24 cellular contexts compared by ENCODE assay signal in the genomic region with DNA sequence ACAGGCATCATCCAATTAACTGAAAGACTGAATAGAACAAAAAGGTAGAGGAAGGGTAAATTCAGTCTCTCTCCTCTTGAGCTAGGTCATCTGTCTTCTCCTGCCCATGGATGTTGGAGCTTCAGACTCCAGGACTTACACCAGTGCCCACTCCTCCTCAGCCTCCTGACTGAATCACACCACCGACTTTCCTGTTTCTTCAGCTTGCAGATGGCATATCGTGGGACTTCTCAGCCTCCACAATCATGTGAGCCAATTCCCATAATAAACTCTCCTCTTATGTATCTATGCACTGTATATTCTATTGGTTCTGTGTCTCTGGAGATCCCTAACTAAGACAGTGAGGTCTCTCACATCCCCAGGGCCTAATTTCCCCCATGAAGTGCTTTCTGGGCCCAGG.
"Had no signal": no experiment of that assay in that cellular context is flagged by ENCODE, and none has a peak within 500 bp of the region (broad histone marks: within the 10 kb centered on the region; RNA-seq: fewer than 3 reads in every experiment).

No MANE protein-coding gene starts in this region.

- H3K4me3 ChIP-seq: colonic mucosa, esophagus muscularis mucosa, gastroesophageal sphincter, heart left ventricle, hepatocyte, lower lobe of right lung, prostate gland, right atrium auricular region, stomach, thoracic aorta, tibial nerve, upper lobe of right lung, uterus had no signal

- H3K27ac Mint-ChIP-seq: natural killer cell treated with Interleukin-12 subunit alpha and Interleukin-12 subunit beta and Interleukin-15 and Interleukin-18, amount 100 ng/mL, for 72 hours; stimulated activated effector memory CD8-positive, alpha-beta T cell treated with anti-CD3 and anti-CD28 coated beads, Interleukin-12 subunit alpha, Interleukin-12 subunit beta, amount 100 ng/mL, for 72 hours had no signal

- H3K4me1 ChIP-seq: colonic mucosa, foreskin keratinocyte, lower lobe of right lung, prostate gland, right atrium auricular region, tibial nerve, upper lobe of right lung, uterus had no signal

- H3K79me2 ChIP-seq: hepatocyte had no signal

- H3K27ac ChIP-seq: colonic mucosa, esophagus muscularis mucosa, foreskin keratinocyte, gastroesophageal sphincter, heart left ventricle, hepatocyte, lower lobe of right lung, prostate gland, right atrium auricular region, stomach, thoracic aorta, tibial nerve, upper lobe of right lung, uterus had no signal

- DNase-seq: colonic mucosa; effector memory CD4-positive, alpha-beta T cell; foreskin keratinocyte; heart left ventricle; left ventricle myocardium superior; lower lobe of right lung; stimulated activated CD4-positive, alpha-beta T cell treated with anti-CD3 and anti-CD28 coated beads, Interleukin-2, amount 100 ng/mL, for 24 hours; stimulated activated CD4-positive, alpha-beta T cell treated with anti-CD3 and anti-CD28 coated beads, Interleukin-4, amount 100 ng/mL, for 24 hours; stimulated activated naive CD4-positive, alpha-beta T cell treated with Interleukin-2 at 50 U/mL for 16 hours; stomach; upper lobe of right lung; uterus had no signal

- H3K4me3 Mint-ChIP-seq: dendritic cell treated with granulocyte-macrophage colony-stimulating factor and Interleukin-4, amounts not matched to agents 40 ng/mL and 50 ng/mL, for 4 days; natural killer cell treated with Interleukin-12 subunit alpha and Interleukin-12 subunit beta and Interleukin-15 and Interleukin-18, amount 100 ng/mL, for 72 hours; neural crest cell; stimulated activated effector memory CD8-positive, alpha-beta T cell treated with anti-CD3 and anti-CD28 coated beads, Interleukin-12 subunit alpha, Interleukin-12 subunit beta, amount 100 ng/mL, for 72 hours had no signal

- H2AFZ ChIP-seq: hepatocyte had no signal

- H3K36me3 ChIP-seq: colonic mucosa, esophagus muscularis mucosa, gastroesophageal sphincter, heart left ventricle, lower lobe of right lung, prostate gland, right atrium auricular region, stomach, thoracic aorta, tibial nerve, upper lobe of right lung, uterus had no signal

- H3K9me3 ChIP-seq: colonic mucosa, esophagus muscularis mucosa, gastroesophageal sphincter, heart left ventricle, lower lobe of right lung, prostate gland, right atrium auricular region, stomach, thoracic aorta, tibial nerve, upper lobe of right lung, uterus had no signal

- ATAC-seq: foreskin keratinocyte; gastroesophageal sphincter; heart left ventricle; left ventricle myocardium superior; lower lobe of right lung; natural killer cell treated with Interleukin-12 subunit alpha and Interleukin-12 subunit beta and Interleukin-15 and Interleukin-18, amount 100 ng/mL, for 72 hours; sciatic nerve; stimulated activated effector memory CD8-positive, alpha-beta T cell treated with anti-CD3 and anti-CD28 coated beads, Interleukin-12 subunit alpha, Interleukin-12 subunit beta, amount 100 ng/mL, for 72 hours; upper lobe of right lung had no signal

- H3K36me3 Mint-ChIP-seq: natural killer cell treated with Interleukin-12 subunit alpha and Interleukin-12 subunit beta and Interleukin-15 and Interleukin-18, amount 100 ng/mL, for 72 hours; stimulated activated effector memory CD8-positive, alpha-beta T cell treated with anti-CD3 and anti-CD28 coated beads, Interleukin-12 subunit alpha, Interleukin-12 subunit beta, amount 100 ng/mL, for 72 hours had no signal

- H3K4me2 ChIP-seq: hepatocyte had no signal

- H3K27me3 ChIP-seq: colonic mucosa, esophagus muscularis mucosa, foreskin keratinocyte, gastroesophageal sphincter, heart left ventricle, hepatocyte, right atrium auricular region, stomach, tibial nerve, upper lobe of right lung, uterus had no signal

- H3K9me3 Mint-ChIP-seq: dendritic cell treated with granulocyte-macrophage colony-stimulating factor and Interleukin-4, amounts not matched to agents 40 ng/mL and 50 ng/mL, for 4 days; natural killer cell treated with Interleukin-12 subunit alpha and Interleukin-12 subunit beta and Interleukin-15 and Interleukin-18, amount 100 ng/mL, for 72 hours had no signal
